ENCODE assay signal across 8 cellular contexts in the genomic region with DNA sequence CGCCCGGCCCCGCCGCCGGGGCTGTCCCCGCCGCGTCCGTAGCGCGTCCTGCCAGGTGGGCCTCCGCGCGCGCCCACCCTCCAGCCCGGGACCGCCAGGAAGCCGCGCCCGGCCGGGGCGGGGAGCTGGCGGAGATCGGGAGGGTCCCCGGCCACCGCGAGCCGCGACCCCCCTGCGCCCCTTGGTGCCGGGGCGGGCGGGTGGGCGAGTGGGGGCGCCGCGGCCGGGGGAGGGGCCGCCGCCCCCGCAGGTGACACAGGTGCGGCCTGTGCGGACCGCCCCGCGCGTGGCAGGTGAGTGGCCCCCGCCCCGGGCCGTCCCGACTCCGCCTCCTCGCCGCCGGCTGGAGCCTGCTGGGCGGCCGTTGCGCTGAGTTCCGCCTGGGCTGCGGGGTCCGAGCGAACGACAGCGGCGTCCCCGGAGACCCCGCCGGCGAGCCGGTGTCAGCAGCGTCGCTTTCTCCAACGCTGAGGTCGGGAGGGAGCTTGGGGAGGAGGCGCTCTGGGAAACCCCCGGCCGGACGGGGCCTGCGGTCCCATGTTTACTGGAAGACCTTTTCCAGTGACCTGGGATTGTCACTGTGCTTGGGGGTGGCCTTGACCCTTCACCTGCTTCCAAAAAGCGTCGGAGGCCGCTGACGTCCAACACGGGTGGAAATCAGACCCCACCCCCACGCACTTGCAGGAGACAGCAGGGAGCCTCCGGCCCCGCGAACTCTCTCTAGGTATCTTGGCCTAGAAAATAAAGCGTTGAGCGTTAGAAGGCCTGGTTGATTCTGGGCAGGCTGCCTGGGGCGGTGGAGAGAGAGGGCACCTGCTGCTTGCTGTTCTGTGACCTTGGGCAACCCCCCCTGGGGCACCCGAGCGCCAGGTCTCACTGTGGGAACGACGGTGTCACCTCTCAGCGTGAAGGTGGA. TPM values are rescaled to one million over a fixed set of nuclear protein-coding genes. Genes with fewer than 3 reads are reported as not detected.
DNase-seq lines count a peak whose midpoint lies in the region; ATAC-seq and TF ChIP-seq lines count a peak whose summit lies in the region.

No MANE protein-coding gene starts in this region.

- 3% methylated on average over 67 to 96 of the region's 96 CpGs for WGBS in aorta, 2 donors

- TF ChIP-seq CTCF in foreskin keratinocyte (conservative IDR thresholded peaks at IDR 0.05): no peak
- peak; percentile 15 for TF ChIP-seq CTCF in neutrophil (IDR thresholded peaks at IDR 0.05)

- ATAC-seq in GM21717 (IDR thresholded peaks at IDR 0.05; ENCODE audit: unreplicated experiment) (peak; percentile 67), foreskin keratinocyte (peak; percentile 58), aorta (ENCODE audit: low FRiP score) (peak; percentile 28)

- intact Hi-C loops in activated T-helper 1 cell treated with anti-CD3 and anti-CD28 coated beads, Interleukin-12 subunit alpha, Interleukin-12 subunit beta, Interleukin-2, Interleukin-4 antibody, amounts not matched to agents 30 ng/mL and 10 ng/mL and 1 ng/mL, durations not matched to agents 14 hours and 24 hours and 36 hours (cut with micrococcal nuclease): loop anchor here (1.0 to 2.0 kb wide), 4 partner anchors 24 to 380 kb away; no protein-coding TSS in a partner anchor
- intact Hi-C loops in aorta (cut with DNase I): no loop called here

- H3K9me3 ChIP-seq in neutrophil: no peaks in the 10 kb centered on the region
- no peaks in the 10 kb centered on the region for H3K9me3 ChIP-seq in aorta (ENCODE audit: control insufficient read depth, low read length)

- peaks cover 31% of the 10 kb centered on the region for H3K36me3 ChIP-seq in neutrophil
- H3K36me3 ChIP-seq in aorta (ENCODE audit: control insufficient read depth in 1 of 2, insufficient read depth in 2 of 2, low read length in 1 of 2): no peaks in the 10 kb centered on the region

- H3K27ac ChIP-seq in foreskin keratinocyte: no peak overlapping the region
- peak overlapping the region; percentile 81 for H3K27ac ChIP-seq in neutrophil
- H3K27ac ChIP-seq in aorta (ENCODE audit: low read depth in 1 of 2, low read length in 2 of 2): peak overlapping the region; percentile 15 to 28

- peaks cover 52% of the 10 kb centered on the region for H3K4me1 Mint-ChIP-seq in activated T-helper 1 cell treated with anti-CD3 and anti-CD28 coated beads, Interleukin-12 subunit alpha, Interleukin-12 subunit beta, Interleukin-2, Interleukin-4 antibody, amounts not matched to agents 30 ng/mL and 10 ng/mL and 1 ng/mL, durations not matched to agents 14 hours and 24 hours and 36 hours (ENCODE audit: low read depth)

- H3K27me3 ChIP-seq in foreskin keratinocyte (no peaks in the 10 kb centered on the region), neutrophil (no peaks in the 10 kb centered on the region), aorta (ENCODE audit: control insufficient read depth in 1 of 2, insufficient read depth in 2 of 2, low read length in 1 of 2) (no peaks in the 10 kb centered on the region)

- DNase-seq in GM03348 (ENCODE audit: low spot score) (peak; percentile 48), LoVo (ENCODE audit: low spot score) (peak; percentile 34), foreskin keratinocyte (no peak), aorta (peak in 1 of 2 donors; percentile 59), COR-L47 (lab: John Stamatoyannopoulos, UW) (no peak)
- peak; percentile 42 for DNase-seq in activated T-helper 1 cell treated with anti-CD3 and anti-CD28 coated beads, Interleukin-12 subunit alpha, Interleukin-12 subunit beta, Interleukin-2, Interleukin-4 antibody, amounts not matched to agents 30 ng/mL and 10 ng/mL and 1 ng/mL, durations not matched to agents 14 hours and 24 hours and 36 hours (ENCODE audit: low spot score)

- H3K27ac Mint-ChIP-seq in activated T-helper 1 cell treated with anti-CD3 and anti-CD28 coated beads, Interleukin-12 subunit alpha, Interleukin-12 subunit beta, Interleukin-2, Interleukin-4 antibody, amounts not matched to agents 30 ng/mL and 10 ng/mL and 1 ng/mL, durations not matched to agents 14 hours and 24 hours and 36 hours: peak overlapping the region; percentile 75

- H3K4me3 ChIP-seq in neutrophil (ENCODE audit: low read depth in 1 of 2, low read length in 1 of 2) (peak overlapping the region; percentile 80), aorta (ENCODE audit: low read length in 2 of 2) (peak overlapping the region; percentile 79 to 96)

- peaks cover 4% of the 10 kb centered on the region for H3K9me3 Mint-ChIP-seq in activated T-helper 1 cell treated with anti-CD3 and anti-CD28 coated beads, Interleukin-12 subunit alpha, Interleukin-12 subunit beta, Interleukin-2, Interleukin-4 antibody, amounts not matched to agents 30 ng/mL and 10 ng/mL and 1 ng/mL, durations not matched to agents 14 hours and 24 hours and 36 hours

- H3K36me3 Mint-ChIP-seq in activated T-helper 1 cell treated with anti-CD3 and anti-CD28 coated beads, Interleukin-12 subunit alpha, Interleukin-12 subunit beta, Interleukin-2, Interleukin-4 antibody, amounts not matched to agents 30 ng/mL and 10 ng/mL and 1 ng/mL, durations not matched to agents 14 hours and 24 hours and 36 hours (ENCODE audit: low read depth): peaks cover 32% of the 10 kb centered on the region

- peaks cover 13% of the 10 kb centered on the region for H3K27me3 Mint-ChIP-seq in activated T-helper 1 cell treated with anti-CD3 and anti-CD28 coated beads, Interleukin-12 subunit alpha, Interleukin-12 subunit beta, Interleukin-2, Interleukin-4 antibody, amounts not matched to agents 30 ng/mL and 10 ng/mL and 1 ng/mL, durations not matched to agents 14 hours and 24 hours and 36 hours (ENCODE audit: insufficient read depth)

- peaks cover 22% of the 10 kb centered on the region for H3K4me1 ChIP-seq in foreskin keratinocyte
- peaks cover 34 to 36% of the 10 kb centered on the region in 2 experiments for H3K4me1 ChIP-seq in neutrophil (ENCODE audit: control insufficient read depth in 1 of 2, insufficient read depth in 1 of 2, low read depth in 1 of 2, low read length in 1 of 2)
- H3K4me1 ChIP-seq in aorta (ENCODE audit: control insufficient read depth in 1 of 2, insufficient read depth in 2 of 2, low read length in 2 of 2): no peaks in the 10 kb centered on the region

- peak overlapping the region; percentile 86 for H3K4me3 Mint-ChIP-seq in activated T-helper 1 cell treated with anti-CD3 and anti-CD28 coated beads, Interleukin-12 subunit alpha, Interleukin-12 subunit beta, Interleukin-2, Interleukin-4 antibody, amounts not matched to agents 30 ng/mL and 10 ng/mL and 1 ng/mL, durations not matched to agents 14 hours and 24 hours and 36 hours

RNA-seq across cellular contexts. Expression of a gene that starts 0.5 kb away (rescaled TPM):
- total RNA-seq in activated T-helper 1 cell treated with anti-CD3 and anti-CD28 coated beads, Interleukin-12 subunit alpha, Interleukin-12 subunit beta, Interleukin-2, Interleukin-4 antibody, amounts not matched to agents 30 ng/mL and 10 ng/mL and 1 ng/mL, durations not matched to agents 14 hours and 24 hours and 36 hours: 39.3 and 42.6 TPM in 2 replicates
- total RNA-seq in foreskin keratinocyte (37.9 and 39.8 TPM in 2 replicates), aorta (10 to 100 TPM; 48.0 to 60.0 TPM)
- polyA plus RNA-seq in foreskin keratinocyte (14.6 and 15.7 TPM in 2 replicates), aorta (10 to 100 TPM; 10.1 to 25.6 TPM)

RNA-seq across cellular contexts. Expression of a gene that starts 31.0 kb away (rescaled TPM):
- total RNA-seq in activated T-helper 1 cell treated with anti-CD3 and anti-CD28 coated beads, Interleukin-12 subunit alpha, Interleukin-12 subunit beta, Interleukin-2, Interleukin-4 antibody, amounts not matched to agents 30 ng/mL and 10 ng/mL and 1 ng/mL, durations not matched to agents 14 hours and 24 hours and 36 hours: 531 and 535 TPM in 2 replicates
- 181 and 188 TPM in 2 replicates for total RNA-seq in foreskin keratinocyte
- polyA plus RNA-seq in foreskin keratinocyte: 255 and 260 TPM in 2 replicates
- 10 to 100 TPM; 61.9 to 69.9 TPM for total RNA-seq in aorta
- polyA plus RNA-seq in aorta: 10 to 100 TPM; 22.8 to 58.1 TPM

RNA-seq across cellular contexts. Expression of a gene that starts 50.9 kb away (rescaled TPM):
- total RNA-seq in activated T-helper 1 cell treated with anti-CD3 and anti-CD28 coated beads, Interleukin-12 subunit alpha, Interleukin-12 subunit beta, Interleukin-2, Interleukin-4 antibody, amounts not matched to agents 30 ng/mL and 10 ng/mL and 1 ng/mL, durations not matched to agents 14 hours and 24 hours and 36 hours: 153 and 159 TPM in 2 replicates
- total RNA-seq in foreskin keratinocyte (86.1 and 88.4 TPM in 2 replicates), aorta (10 to 100 TPM; 53.4 to 59.4 TPM)
- polyA plus RNA-seq in foreskin keratinocyte (35.6 and 44.9 TPM in 2 replicates), aorta (10 to 100 TPM; 14.0 to 26.8 TPM)

Comparison
In these comparisons a context has a peak if more than half of its experiments do, and no peak if none do; other contexts are left out.
1. DNase-seq: peak in GM03348 (single experiment), LoVo (single experiment) and activated T-helper 1 cell treated with anti-CD3 and anti-CD28 coated beads, Interleukin-12 subunit alpha, Interleukin-12 subunit beta, Interleukin-2, Interleukin-4 antibody, amounts not matched to agents 30 ng/mL and 10 ng/mL and 1 ng/mL, durations not matched to agents 14 hours and 24 hours and 36 hours (single experiment); none in foreskin keratinocyte (0 of 2) and COR-L47 (single experiment).
2. Peak in every context shown above with its lines, with median percentiles within 50 percentile points of each other: ATAC-seq.